In genomic region chr22:45671783-45672563, GRCh38 we compare ENCODE assay signal across 8 cellular contexts. TPM values are rescaled to one million over a fixed set of nuclear protein-coding genes. Genes with fewer than 3 reads are reported as not detected.
DNase-seq lines count a peak whose midpoint lies in the region; FAIRE-seq and TF ChIP-seq lines count a peak whose summit lies in the region.

A gene with protein sequence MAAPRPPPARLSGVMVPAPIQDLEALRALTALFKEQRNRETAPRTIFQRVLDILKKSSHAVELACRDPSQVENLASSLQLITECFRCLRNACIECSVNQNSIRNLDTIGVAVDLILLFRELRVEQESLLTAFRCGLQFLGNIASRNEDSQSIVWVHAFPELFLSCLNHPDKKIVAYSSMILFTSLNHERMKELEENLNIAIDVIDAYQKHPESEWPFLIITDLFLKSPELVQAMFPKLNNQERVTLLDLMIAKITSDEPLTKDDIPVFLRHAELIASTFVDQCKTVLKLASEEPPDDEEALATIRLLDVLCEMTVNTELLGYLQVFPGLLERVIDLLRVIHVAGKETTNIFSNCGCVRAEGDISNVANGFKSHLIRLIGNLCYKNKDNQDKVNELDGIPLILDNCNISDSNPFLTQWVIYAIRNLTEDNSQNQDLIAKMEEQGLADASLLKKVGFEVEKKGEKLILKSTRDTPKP (plus strand): TSS chr22:45671834. CDS start chr22:45672064, 230 bp downstream.

- H3K27ac Mint-ChIP-seq in T-helper 2 cell treated with Interferon-gamma antibody and Interleukin-4, amounts not matched to agents 5 μg/mL and 100 μg/mL, for 36 hours, result peak within 1 kb of the TSS; percentile 87

- peaks cover 0 to 17% of the 10 kb centered on the region in 2 donors for H3K4me1 ChIP-seq in ascending aorta
- H3K4me1 ChIP-seq in rectal smooth muscle tissue (ENCODE audit: control insufficient read depth, insufficient read depth, low read length), result peaks cover 11% of the 10 kb centered on the region

- H3K27me3 ChIP-seq in ascending aorta, result no peaks in the 10 kb centered on the region
- no peaks in the 10 kb centered on the region for H3K27me3 ChIP-seq in rectal smooth muscle tissue (ENCODE audit: control insufficient read depth, insufficient read depth, low read length)

- H3K27me3 Mint-ChIP-seq in T-helper 2 cell treated with Interferon-gamma antibody and Interleukin-4, amounts not matched to agents 5 μg/mL and 100 μg/mL, for 36 hours (ENCODE audit: low read depth), result peaks cover 9% of the 10 kb centered on the region

- no peaks in the 10 kb centered on the region for H3K36me3 ChIP-seq in ascending aorta
- H3K36me3 ChIP-seq in rectal smooth muscle tissue (ENCODE audit: control insufficient read depth, insufficient read depth, low read length), result no peaks in the 10 kb centered on the region

- H3K4me3 ChIP-seq in ascending aorta, result peak within 1 kb of the TSS; percentile 92 to 93
- peak within 1 kb of the TSS; percentile 89 for H3K4me3 ChIP-seq in rectal smooth muscle tissue (ENCODE audit: low read length)

- H3K4me3 Mint-ChIP-seq in T-helper 2 cell treated with Interferon-gamma antibody and Interleukin-4, amounts not matched to agents 5 μg/mL and 100 μg/mL, for 36 hours, result peak within 1 kb of the TSS; percentile 93

- H3K27ac ChIP-seq in ascending aorta (peak within 1 kb of the TSS; percentile 83), rectal smooth muscle tissue (ENCODE audit: low read depth, low read length) (peak within 1 kb of the TSS; percentile 74)

- peak; percentile 98 for FAIRE-seq in urothelium cell line (lab: Jason Lieb, UNC)

- H3K4me1 Mint-ChIP-seq in T-helper 2 cell treated with Interferon-gamma antibody and Interleukin-4, amounts not matched to agents 5 μg/mL and 100 μg/mL, for 36 hours (ENCODE audit: low read depth), result peaks cover 23% of the 10 kb centered on the region

- DNase-seq in ELF-1 (ENCODE audit: low read depth, low spot score) (peak; percentile 82), HCEC 1CT (peak; percentile 61), NCI-H1417 (lab: John Stamatoyannopoulos, UW) (peak; percentile 63 to 88 (median 81)), ascending aorta (ENCODE audit: low spot score in 2 of 2) (peak in 1 of 2 donors; percentile 73), hepatic stellate cell (ENCODE audit: low spot score) (peak; percentile 66), urothelium cell line (ENCODE audit: low spot score) (peak; percentile 91)
- DNase-seq in T-helper 2 cell treated with Interferon-gamma antibody and Interleukin-4, amounts not matched to agents 5 μg/mL and 100 μg/mL, for 36 hours (ENCODE audit: low spot score), result peak; percentile 67

- TF ChIP-seq CTCF in ascending aorta (IDR thresholded peaks at IDR 0.05), result no peak

- peaks cover 0 to 4% of the 10 kb centered on the region in 2 donors for H3K9me3 ChIP-seq in ascending aorta

- H3K9ac ChIP-seq in rectal smooth muscle tissue (ENCODE audit: low read length), result peak within 1 kb of the TSS; percentile 89

- peaks cover 10% of the 10 kb centered on the region for H3K36me3 Mint-ChIP-seq in T-helper 2 cell treated with Interferon-gamma antibody and Interleukin-4, amounts not matched to agents 5 μg/mL and 100 μg/mL, for 36 hours (ENCODE audit: low read depth)

- intact Hi-C loops in ascending aorta (cut with DNase I), result no loop called here

- H3K9me3 Mint-ChIP-seq in T-helper 2 cell treated with Interferon-gamma antibody and Interleukin-4, amounts not matched to agents 5 μg/mL and 100 μg/mL, for 36 hours, result no peaks in the 10 kb centered on the region

RNA-seq across cellular contexts. Expression of the gene that starts here (rescaled TPM):
- total RNA-seq in ascending aorta, result 82.1 TPM
